ENCODE assay signal across 9 cellular contexts in the genomic region with DNA sequence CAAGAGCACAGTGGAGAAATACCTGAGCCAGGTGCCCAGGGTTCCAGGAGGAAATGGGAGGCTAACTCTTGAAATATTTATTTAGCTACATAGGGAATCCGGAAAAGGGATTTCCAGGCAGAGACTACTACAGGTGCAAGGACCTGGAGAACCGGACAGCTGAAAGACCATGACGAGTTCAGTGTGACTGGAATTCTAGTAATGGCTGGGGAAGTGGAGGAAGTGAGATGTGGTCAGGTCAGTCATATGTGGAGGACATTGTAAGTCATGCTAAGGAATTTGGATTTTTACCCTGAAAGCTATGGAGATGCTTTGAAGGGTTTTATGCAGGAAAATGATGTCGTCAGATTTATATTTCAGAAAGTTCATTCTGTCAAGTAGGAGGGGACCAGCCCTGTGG. TPM values are rescaled to one million over a fixed set of nuclear protein-coding genes. Genes with fewer than 3 reads are reported as not detected.
DNase-seq lines count a peak whose midpoint lies in the region; ATAC-seq and TF ChIP-seq lines count a peak whose summit lies in the region.
"Had no signal": no experiment of that assay in that cellular context is flagged by ENCODE, and none has a peak within 500 bp of the region (broad histone marks: within the 10 kb centered on the region; RNA-seq: fewer than 3 reads in every experiment).

No MANE protein-coding gene starts in this region.

- peak overlapping the region; percentile 99 for H3K27ac Mint-ChIP-seq in activated T-cell treated with anti-CD3 and anti-CD28 coated beads, Interleukin-2, amount 50 U/mL, for 72 hours
- peak overlapping the region; percentile 99 for H3K27ac Mint-ChIP-seq in activated naive CD8-positive, alpha-beta T cell treated with anti-CD3 and anti-CD28 coated beads for 36 hours

- no peaks in the 10 kb centered on the region for H3K9me3 ChIP-seq in transverse colon

- peak overlapping the region; percentile 85 to 97 for H3K4me3 Mint-ChIP-seq in activated T-cell treated with anti-CD3 and anti-CD28 coated beads, Interleukin-2, amount 50 U/mL, for 72 hours
- H3K4me3 Mint-ChIP-seq in activated naive CD8-positive, alpha-beta T cell treated with anti-CD3 and anti-CD28 coated beads for 36 hours, result peak overlapping the region; percentile 95

- H3K27ac ChIP-seq in transverse colon, result peak overlapping the region; percentile 99 to 100 (median 99)

- no peak for TF ChIP-seq CTCF in transverse colon (IDR thresholded peaks at IDR 0.05)

- H3K27me3 ChIP-seq in transverse colon, result no peaks in the 10 kb centered on the region

- H3K9me3 Mint-ChIP-seq in activated T-cell treated with anti-CD3 and anti-CD28 coated beads, Interleukin-2, amount 50 U/mL, for 72 hours, result no peaks in the 10 kb centered on the region
- no peaks in the 10 kb centered on the region for H3K9me3 Mint-ChIP-seq in activated naive CD8-positive, alpha-beta T cell treated with anti-CD3 and anti-CD28 coated beads for 36 hours

- H3K36me3 Mint-ChIP-seq in activated T-cell treated with anti-CD3 and anti-CD28 coated beads, Interleukin-2, amount 50 U/mL, for 72 hours (ENCODE audit: insufficient read depth in 2 of 2), result peaks cover 16 to 39% of the 10 kb centered on the region in 2 donors
- H3K36me3 Mint-ChIP-seq in activated naive CD8-positive, alpha-beta T cell treated with anti-CD3 and anti-CD28 coated beads for 36 hours, result peaks cover 60% of the 10 kb centered on the region

- H3K4me1 ChIP-seq in transverse colon, result peaks cover 27 to 82% (median 57%) of the 10 kb centered on the region in 4 donors

- H3K36me3 ChIP-seq in transverse colon, result no peaks in the 10 kb centered on the region

- WGBS in transverse colon (ENCODE audit: low coverage in 1 of 2), 2 donors, result 60 to 69% methylated on average over 4 of the region's 4 CpGs

- in situ Hi-C loops in transverse colon (cut with MboI; ENCODE audit: low pct_ligation_motif_present in 1 of 4, low pct_unique_long_range_greater_than_20kb in 1 of 4, low sequenced_read_pairs in 3 of 4), result no loop called here

- TF ChIP-seq EP300 in transverse colon (IDR thresholded peaks at IDR 0.05; ENCODE audit: low read depth), result no peak

- peaks cover 73% of the 10 kb centered on the region for H3K4me1 Mint-ChIP-seq in activated T-cell treated with anti-CD3 and anti-CD28 coated beads, Interleukin-2, amount 50 U/mL, for 72 hours (ENCODE audit: low read depth)
- H3K4me1 Mint-ChIP-seq in activated naive CD8-positive, alpha-beta T cell treated with anti-CD3 and anti-CD28 coated beads for 36 hours, result peaks cover 59% of the 10 kb centered on the region

- ATAC-seq in activated T-cell treated with anti-CD3 and anti-CD28 coated beads, Interleukin-2, amount 50 U/mL, for 72 hours (replicated peaks in 1 of 2), result no peak
- ATAC-seq in GM18861 (IDR thresholded peaks at IDR 0.05; ENCODE audit: unreplicated experiment) (no peak), GM19324 (IDR thresholded peaks at IDR 0.05; ENCODE audit: low FRiP score, unreplicated experiment) (no peak)

- H3K4me3 ChIP-seq in transverse colon, result peak overlapping the region in 2 of 4 donors; percentile 81 to 92

- DNase-seq in activated T-cell treated with anti-CD3 and anti-CD28 coated beads, Interleukin-2, amount 50 U/mL, for 72 hours, result no peak
- DNase-seq in activated T-cell treated with anti-CD3 and anti-CD28 coated beads for 4 hours, result no peak
- no peak for DNase-seq in activated naive CD8-positive, alpha-beta T cell treated with anti-CD3 and anti-CD28 coated beads for 36 hours
- DNase-seq in kidney glomerular epithelial cell (lab: John Stamatoyannopoulos, UW), result peak; percentile 41
- DNase-seq in transverse colon, result no peak
- no peak for DNase-seq in NCI-H1417 treated with DMSO at 0.1 percent for 48 hours (lab: John Stamatoyannopoulos, UW)
- DNase-seq: T-helper 9 cell had no signal

- H3K27me3 Mint-ChIP-seq in activated T-cell treated with anti-CD3 and anti-CD28 coated beads, Interleukin-2, amount 50 U/mL, for 72 hours (ENCODE audit: low read depth), result no peaks in the 10 kb centered on the region
- H3K27me3 Mint-ChIP-seq in activated naive CD8-positive, alpha-beta T cell treated with anti-CD3 and anti-CD28 coated beads for 36 hours, result no peaks in the 10 kb centered on the region

- intact Hi-C loops in transverse colon (cut with DNase I; ENCODE audit: low total_unique reads), result no loop called here

- no peak for TF ChIP-seq POLR2A in transverse colon (IDR thresholded peaks at IDR 0.05)

RNA-seq across cellular contexts. Expression of gene CAP1, which starts 1.8 kb away (rescaled TPM):
- total RNA-seq in activated T-cell treated with anti-CD3 and anti-CD28 coated beads, Interleukin-2, amount 50 U/mL, for 72 hours, result 100 to 1,000 TPM; 401 to 411 TPM
- 100 to 1,000 TPM; 483 to 504 TPM for total RNA-seq in activated naive CD8-positive, alpha-beta T cell treated with anti-CD3 and anti-CD28 coated beads for 36 hours
- total RNA-seq in transverse colon, result 100 to 1,000 TPM in 3 of 4 donors, 10 to 100 TPM in 1; 81.0 to 290 (median 238) TPM

RNA-seq across cellular contexts. Expression of gene PPT1, which starts 54.7 kb away (rescaled TPM):
- 10 to 100 TPM; 52.6 to 53.2 TPM for total RNA-seq in activated T-cell treated with anti-CD3 and anti-CD28 coated beads, Interleukin-2, amount 50 U/mL, for 72 hours
- 10 to 100 TPM; 87.5 to 93.7 TPM for total RNA-seq in activated naive CD8-positive, alpha-beta T cell treated with anti-CD3 and anti-CD28 coated beads for 36 hours
- total RNA-seq in transverse colon, result 10 to 100 TPM in 3 of 4 donors, 1 to 10 TPM in 1; 6.4 to 28.9 (median 18.0) TPM
